Comparison of ENCODE assay signal across 8 cellular contexts in the genomic region with DNA sequence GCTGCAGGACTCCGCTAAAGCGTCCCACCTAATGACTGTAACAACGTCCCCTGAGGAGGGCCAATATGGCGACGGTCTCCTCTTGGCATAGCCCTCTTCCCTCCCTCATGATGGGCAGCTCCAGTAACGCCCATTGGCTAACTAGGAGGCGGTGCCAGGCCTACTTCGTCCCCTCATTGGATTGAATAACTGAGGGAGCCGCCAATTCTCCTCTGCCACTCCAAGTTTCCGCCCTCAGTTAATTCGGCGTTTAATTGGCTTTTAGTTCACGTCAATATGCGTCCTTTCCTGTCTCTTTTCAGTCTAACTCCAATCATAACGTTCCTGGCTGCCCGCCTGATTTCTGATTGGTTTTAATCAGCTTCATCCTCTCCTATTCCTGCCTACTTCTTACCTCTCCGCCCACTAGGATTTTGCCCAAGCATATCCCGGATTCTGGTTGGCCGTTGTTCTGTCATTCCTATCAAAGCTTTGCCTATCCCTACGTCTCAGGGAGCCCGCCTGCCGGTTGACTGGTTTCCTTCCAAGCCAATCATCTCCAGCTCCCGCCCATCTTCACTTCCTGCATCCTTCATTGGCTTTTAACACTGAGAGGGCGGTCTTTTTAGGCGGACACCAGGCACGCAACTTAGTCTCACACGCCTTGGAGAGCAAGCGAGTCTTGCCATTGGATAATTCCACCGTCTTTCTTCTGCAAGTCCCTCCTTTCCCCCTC. TPM values are rescaled to one million over a fixed set of nuclear protein-coding genes. Genes with fewer than 3 reads are reported as not detected.
A peak's percentile ranks its signal among the peaks of the same experiment; 100 is the strongest.
DNase-seq lines count a peak whose midpoint lies in the region; ATAC-seq, FAIRE-seq and TF ChIP-seq lines count a peak whose summit lies in the region.

No MANE protein-coding gene starts in this region.

- H3K14ac ChIP-seq in H9 (ENCODE audit: insufficient read depth, low read length): peak overlapping the region; percentile 63; the same call in 1 of the 2 replicates

- no peak overlapping the region for H2BK120ac ChIP-seq in H9 (ENCODE audit: low read depth, low read length, poor library complexity, severe bottlenecking)

- H4K91ac ChIP-seq in H9 (ENCODE audit: insufficient read length, low read depth, low read length): no peak overlapping the region

- H3K4me3 ChIP-seq in RWPE2 (ENCODE audit: severe bottlenecking) (peak overlapping the region; percentile 50), subcutaneous abdominal adipose tissue (ENCODE audit: low read depth in 1 of 5, low read length in 5 of 5) (peak overlapping the region; percentile 67 to 95 (median 79))

- H3K36me3 ChIP-seq in RWPE2 (ENCODE audit: low read depth): peaks cover 34% of the 10 kb centered on the region
- peaks cover 0 to 24% (median 20%) of the 10 kb centered on the region in 5 donors for H3K36me3 ChIP-seq in subcutaneous abdominal adipose tissue (ENCODE audit: control insufficient read depth in 5 of 5, insufficient read depth in 5 of 5, low read length in 5 of 5)

- H3K4ac ChIP-seq in H9 (ENCODE audit: low read depth, low read length): no peak overlapping the region

- DNase-seq in H9 (peak; percentile 100), M059J (ENCODE audit: low read depth) (peak; percentile 100), RWPE2 (ENCODE audit: low spot score) (peak; percentile 98), foreskin keratinocyte (peak; percentile 100), neural crest cell (ENCODE audit: low read depth, low spot score) (peak; percentile 98)
- peak; percentile 99 for DNase-seq in activated effector memory CD4-positive, alpha-beta T cell treated with Interleukin-2 at 50 U/mL for 16 hours

- peaks cover 21 to 32% of the 10 kb centered on the region in 2 experiments for H3K4me1 Mint-ChIP-seq in H9
- peaks cover 31% of the 10 kb centered on the region for H3K4me1 Mint-ChIP-seq in neural crest cell

- H3K9me3 ChIP-seq in H9 (ENCODE audit: control insufficient read depth, low read depth, low read length): no peaks in the 10 kb centered on the region
- no peaks in the 10 kb centered on the region for H3K9me3 ChIP-seq in RWPE2 (ENCODE audit: severe bottlenecking)
- H3K9me3 ChIP-seq in subcutaneous abdominal adipose tissue (ENCODE audit: control insufficient read depth in 5 of 5, low read length in 5 of 5): no peaks in the 10 kb centered on the region

- H3K9ac ChIP-seq in H9 (ENCODE audit: extremely low read depth, insufficient read length, low read length) (peak overlapping the region; percentile 78), subcutaneous abdominal adipose tissue (ENCODE audit: low read length in 5 of 5) (peak overlapping the region; percentile 68 to 78 (median 73))

- peak overlapping the region; percentile 74 for H3K18ac ChIP-seq in H9 (ENCODE audit: insufficient read length, low read depth, low read length)

- no peaks in the 10 kb centered on the region for H4K20me1 ChIP-seq in H9 (ENCODE audit: control insufficient read depth, insufficient read depth, insufficient read length)

- H3K27ac ChIP-seq in H9 (ENCODE audit: insufficient read length, low read depth, low read length) (peak overlapping the region; percentile 71), RWPE2 (ENCODE audit: poor library complexity, severe bottlenecking) (peak overlapping the region; percentile 82), foreskin keratinocyte (peak overlapping the region; percentile 37), subcutaneous abdominal adipose tissue (ENCODE audit: low read depth, low read length) (peak overlapping the region; percentile 96)

- peaks cover 10% of the 10 kb centered on the region for H3K79me1 ChIP-seq in H9 (ENCODE audit: insufficient read depth, low read depth, low read length, poor library complexity, severe bottlenecking)

- peak; percentile 85 for ATAC-seq in RWPE2 (ENCODE audit: low read depth)
- ATAC-seq in foreskin keratinocyte: peak; percentile 79

- FAIRE-seq in G401.6 (lab: Jason Lieb, UNC): peak; percentile 100

- H2AFZ ChIP-seq in H9 (ENCODE audit: low read length): no peak overlapping the region

- H3K27ac Mint-ChIP-seq in H9: no peak overlapping the region
- H3K27ac Mint-ChIP-seq in neural crest cell (ENCODE audit: unreplicated experiment): no peak overlapping the region

- H4K5ac ChIP-seq in H9 (ENCODE audit: insufficient read length, low read depth, low read length): peak overlapping the region; percentile 57

- H2BK5ac ChIP-seq in H9 (ENCODE audit: insufficient read length, low read length): peak overlapping the region; percentile 29

- peaks cover 16% of the 10 kb centered on the region; the same call in 1 of the 2 replicates for H3K79me2 ChIP-seq in H9 (ENCODE audit: insufficient read depth, low read length)

- H2AK5ac ChIP-seq in H9 (ENCODE audit: insufficient read length, low read length): no peak overlapping the region

- H3K23me2 ChIP-seq in H9 (ENCODE audit: insufficient read length, low read depth, low read length, poor library complexity, severe bottlenecking): peaks cover 3% of the 10 kb centered on the region

- peaks cover 0 to 3% of the 10 kb centered on the region in 2 experiments; a peak in 1 of 5 replicates for H3K9me3 Mint-ChIP-seq in H9
- H3K9me3 Mint-ChIP-seq in neural crest cell: no peaks in the 10 kb centered on the region

- H3K27me3 ChIP-seq in H9 (ENCODE audit: insufficient read depth, low read length) (no peaks in the 10 kb centered on the region), RWPE2 (ENCODE audit: insufficient read depth, poor library complexity, severe bottlenecking) (no peaks in the 10 kb centered on the region), foreskin keratinocyte (no peaks in the 10 kb centered on the region), subcutaneous abdominal adipose tissue (ENCODE audit: control insufficient read depth in 5 of 5, insufficient read depth in 4 of 5, low read length in 5 of 5) (no peaks in the 10 kb centered on the region)

- no peak overlapping the region for H2BK12ac ChIP-seq in H9 (ENCODE audit: insufficient read length, low read depth, low read length)

- H3K56ac ChIP-seq in H9 (ENCODE audit: insufficient read length, low read depth, low read length): no peak overlapping the region

- no peak overlapping the region for H4K8ac ChIP-seq in H9 (replicated peaks; ENCODE audit: insufficient read length, low read depth, low read length)

- TF ChIP-seq CTCF in H9 (conservative IDR thresholded peaks at IDR 0.05): no peak
- TF ChIP-seq CTCF in RWPE2 (IDR thresholded peaks at IDR 0.05; ENCODE audit: poor library complexity, severe bottlenecking): no peak
- no peak for TF ChIP-seq CTCF in foreskin keratinocyte (conservative IDR thresholded peaks at IDR 0.05)
- TF ChIP-seq CTCF in neural crest cell (conservative IDR thresholded peaks at IDR 0.05): no peak

- H3K4me2 ChIP-seq in H9 (ENCODE audit: insufficient read depth, insufficient read length, low read length): peak overlapping the region; percentile 51

- H3K23ac ChIP-seq in H9 (ENCODE audit: insufficient read length, low read depth, low read length): no peak overlapping the region

- H3K27me3 Mint-ChIP-seq in H9 (ENCODE audit: low read depth) (no peaks in the 10 kb centered on the region), neural crest cell (ENCODE audit: low read depth) (no peaks in the 10 kb centered on the region)

- H3K36me3 Mint-ChIP-seq in H9 (ENCODE audit: insufficient read depth in 1 of 3, low read depth in 3 of 3): peaks cover 22 to 35% (median 34%) of the 10 kb centered on the region in 3 experiments
- peaks cover 8% of the 10 kb centered on the region for H3K36me3 Mint-ChIP-seq in neural crest cell (ENCODE audit: low read depth)

- H3T11ph ChIP-seq in H9 (ENCODE audit: low read length): no peak overlapping the region

- H3K4me3 Mint-ChIP-seq in H9 (no peak overlapping the region), neural crest cell (no peak overlapping the region)

- no peak overlapping the region for H2BK15ac ChIP-seq in H9 (ENCODE audit: low read depth, low read length)

- no peak overlapping the region for H2BK20ac ChIP-seq in H9 (ENCODE audit: low read depth, low read length, poor library complexity, severe bottlenecking)

- H3K4me1 ChIP-seq in H9 (ENCODE audit: insufficient read depth, low read length) (peaks cover 3% of the 10 kb centered on the region), RWPE2 (ENCODE audit: insufficient read depth, poor library complexity, severe bottlenecking) (peaks cover 24% of the 10 kb centered on the region), foreskin keratinocyte (peaks cover 22% of the 10 kb centered on the region), subcutaneous abdominal adipose tissue (ENCODE audit: control insufficient read depth in 5 of 5, insufficient read depth in 5 of 5, low read length in 5 of 5) (peaks cover 25 to 44% (median 43%) of the 10 kb centered on the region in 5 donors)

- no CpG with 5 or more reads among the region's 29 CpGs for WGBS in H9 (ENCODE audit: extremely low coverage, insufficient read length, low lambda C conversion rate)

RNA-seq across cellular contexts. Expression of gene SP1, which starts 0.4 kb away (rescaled TPM):
- 76.4 and 76.8 TPM in 2 replicates for total RNA-seq in H9 (2021)
- 26.2 and 41.5 TPM in 2 replicates for total RNA-seq in M059J (2014; rRNA removed; shearing (Covaris generic))
- 44.7 and 45.3 TPM in 2 replicates for total RNA-seq in foreskin keratinocyte
- 7.2 and 8.4 TPM in 2 replicates for polyA plus RNA-seq in foreskin keratinocyte
- 88.1 and 96.0 TPM in 2 replicates for total RNA-seq in neural crest cell

RNA-seq across cellular contexts. Expression of gene SP7, which starts 43.4 kb away (rescaled TPM):
- total RNA-seq in H9 (2021) (not detected in 2 replicates), foreskin keratinocyte (not detected in 2 replicates), neural crest cell (0.07 TPM in 1 of 2 replicates, not detected in the other)
- total RNA-seq in M059J (2014; rRNA removed; shearing (Covaris generic)): not detected in 2 replicates
- not detected in 2 replicates for polyA plus RNA-seq in foreskin keratinocyte

RNA-seq across cellular contexts. Expression of gene AMHR2, which starts 44.1 kb away (rescaled TPM):
- total RNA-seq in H9 (2021) (not detected in 2 replicates), foreskin keratinocyte (not detected in 2 replicates), neural crest cell (not detected in 2 replicates)
- not detected in 2 replicates for total RNA-seq in M059J (2014; rRNA removed; shearing (Covaris generic))
- not detected in 2 replicates for polyA plus RNA-seq in foreskin keratinocyte

RNA-seq across cellular contexts. Expression of gene AAAS, which starts 58.1 kb away (rescaled TPM):
- total RNA-seq in H9 (2021) (83.9 and 85.8 TPM in 2 replicates), foreskin keratinocyte (55.8 and 58.5 TPM in 2 replicates), neural crest cell (94.1 and 95.1 TPM in 2 replicates)
- total RNA-seq in M059J (2014; rRNA removed; shearing (Covaris generic)): 34.7 and 51.6 TPM in 2 replicates
- polyA plus RNA-seq in foreskin keratinocyte: 58.8 and 62.8 TPM in 2 replicates

Comparison
In these comparisons a context has a peak if more than half of its experiments do, and no peak if none do; other contexts are left out.
1. Peak in every context shown above with its lines: DNase-seq, ATAC-seq, H3K4me3 ChIP-seq and H3K27ac ChIP-seq.
2. H3K27ac ChIP-seq: peak in every context shown above with its lines; median percentile 96 in subcutaneous abdominal adipose tissue; 82 in RWPE2; 71 in H9; 37 in foreskin keratinocyte.